ENCODE assay signal across 21 cellular contexts in genomic region chr1:67405473-67406245, GRCh38. TPM values are rescaled to one million over a fixed set of nuclear protein-coding genes. Genes with fewer than 3 reads are reported as not detected.
DNase-seq lines count a peak whose midpoint lies in the region; ATAC-seq, FAIRE-seq and TF ChIP-seq lines count a peak whose summit lies in the region.
"Had no signal": no experiment of that assay in that cellular context is flagged by ENCODE, and none has a peak within 500 bp of the region (broad histone marks: within the 10 kb centered on the region; RNA-seq: fewer than 3 reads in every experiment).

No MANE protein-coding gene starts in this region.

- H3K4me1 ChIP-seq in HUES64 (ENCODE audit: insufficient read depth, low read length) (peaks cover 4% of the 10 kb centered on the region), GM12878 (ENCODE audit: control insufficient read depth, insufficient read depth, low read length) (no peaks in the 10 kb centered on the region), tibial artery (peaks cover 0 to 17% (median 3%) of the 10 kb centered on the region in 4 donors), BE2C (no peaks in the 10 kb centered on the region)
- H3K4me1 ChIP-seq: Caco-2 had no signal

- 92% methylated on average over 3 of the region's 3 CpGs for WGBS in HUES64
- 100% methylated on average over 3 of the region's 3 CpGs for WGBS in GM12878 (ENCODE audit: insufficient coverage, insufficient replicate concordance, low lambda C conversion rate, missing lambda C conversion rate)

- RAD21 ChIA-PET in GM12878 (lab: Charles Lee; ENCODE audit: unreplicated experiment), result no interaction called here

- TF ChIP-seq EP300 in GM12878 (IDR thresholded peaks at IDR 0.05; ENCODE audit: borderline replicate concordance in 1 of 2, control insufficient read depth in 1 of 2, low read depth in 2 of 2, low read length in 2 of 2), result no peak

- H3K36me3 ChIP-seq in HUES64 (ENCODE audit: insufficient read depth, low read length) (peaks cover 16% of the 10 kb centered on the region), GM12878 (ENCODE audit: control insufficient read depth in 2 of 2, insufficient read depth in 2 of 2, low read length in 1 of 2) (peaks cover 0 to 10% of the 10 kb centered on the region in 2 experiments; a peak in 2 of 4 replicates), tibial artery (peaks cover 0 to 26% (median 1%) of the 10 kb centered on the region in 3 donors), BE2C (peaks cover 7% of the 10 kb centered on the region)
- H3K36me3 ChIP-seq: ovary had no signal

- no peak for TF ChIP-seq CTCF in GM12878 (IDR thresholded peaks at IDR 0.05 in 2 of 3, conservative IDR thresholded peaks at IDR 0.05 in 1 of 3; ENCODE audit: control insufficient read depth in 2 of 3, extremely low read depth in 1 of 3, insufficient read depth in 1 of 3, low read depth in 3 of 3, low read length in 3 of 3)
- TF ChIP-seq CTCF in tibial artery (IDR thresholded peaks at IDR 0.05), result no peak
- no peak for TF ChIP-seq CTCF in BE2C (IDR thresholded peaks at IDR 0.05; ENCODE audit: low read depth, low read length)

- TF ChIP-seq RAD21 in GM12878 (IDR thresholded peaks at IDR 0.05; ENCODE audit: insufficient read depth, low read depth, low read length), result no peak

- H3K4me2 ChIP-seq in GM12878 (ENCODE audit: control insufficient read depth, insufficient read depth), result no peak overlapping the region
- H3K4me2 ChIP-seq: smooth muscle cell had no signal

- no peaks in the 10 kb centered on the region for H3K27me3 Mint-ChIP-seq in activated T-cell treated with anti-CD3 and anti-CD28 coated beads, Interleukin-2, amount 50 U/mL, for 72 hours (ENCODE audit: low read depth)
- H3K27me3 Mint-ChIP-seq: activated CD4-positive, alpha-beta memory T cell treated with anti-CD3 and anti-CD28 coated beads, Interleukin-2, amount 10 ng/mL, durations not matched to agents 7 days and 5 days had no signal

- intact Hi-C loops in GM12878 (cut with micrococcal nuclease; ENCODE audit: unreplicated experiment) (no loop called here), tibial artery (cut with DNase I; ENCODE audit: low total_unique reads) (no loop called here)

- H3K36me3 Mint-ChIP-seq in activated T-cell treated with anti-CD3 and anti-CD28 coated beads, Interleukin-2, amount 50 U/mL, for 72 hours (ENCODE audit: insufficient read depth in 2 of 2), result peaks cover 2 to 17% of the 10 kb centered on the region in 2 donors

- no peaks in the 10 kb centered on the region for H4K20me1 ChIP-seq in GM12878 (ENCODE audit: control insufficient read depth, insufficient read depth)

- H3K27ac Mint-ChIP-seq in activated T-cell treated with anti-CD3 and anti-CD28 coated beads, Interleukin-2, amount 50 U/mL, for 72 hours, result peak overlapping the region; percentile 76
- H3K27ac Mint-ChIP-seq: activated CD4-positive, alpha-beta memory T cell treated with anti-CD3 and anti-CD28 coated beads, Interleukin-2, amount 10 ng/mL, durations not matched to agents 7 days and 5 days; stimulated activated effector memory CD8-positive, alpha-beta T cell treated with anti-CD3 and anti-CD28 coated beads, Interleukin-12 subunit alpha, Interleukin-12 subunit beta, amount 100 ng/mL, for 72 hours had no signal

- BruUV-seq in GM12878 (replicated peaks; lab: Mats Ljungman, UMichigan), result TSS peak; percentile 1

- CTCF ChIA-PET in GM12878 (lab: Yijun Ruan, JAX), result no interaction called here

- no peak for ATAC-seq in activated T-cell treated with anti-CD3 and anti-CD28 coated beads, Interleukin-2, amount 50 U/mL, for 72 hours (replicated peaks in 1 of 2)
- ATAC-seq in GM12878, result no peak
- no peak for ATAC-seq in GM18873 (IDR thresholded peaks at IDR 0.05; ENCODE audit: low FRiP score, unreplicated experiment)
- ATAC-seq: heart left ventricle; stimulated activated effector memory CD8-positive, alpha-beta T cell treated with anti-CD3 and anti-CD28 coated beads, Interleukin-12 subunit alpha, Interleukin-12 subunit beta, amount 100 ng/mL, for 72 hours had no signal

- H3K4me3 Mint-ChIP-seq in activated T-cell treated with anti-CD3 and anti-CD28 coated beads, Interleukin-2, amount 50 U/mL, for 72 hours, result no peak overlapping the region
- H3K4me3 Mint-ChIP-seq: activated CD4-positive, alpha-beta memory T cell treated with anti-CD3 and anti-CD28 coated beads, Interleukin-2, amount 10 ng/mL, durations not matched to agents 7 days and 5 days; stimulated activated effector memory CD8-positive, alpha-beta T cell treated with anti-CD3 and anti-CD28 coated beads, Interleukin-12 subunit alpha, Interleukin-12 subunit beta, amount 100 ng/mL, for 72 hours had no signal

- no peak for FAIRE-seq in GM12878 (lab: Jason Lieb, UNC)

- no peaks in the 10 kb centered on the region for H3K79me2 ChIP-seq in GM12878 (ENCODE audit: control insufficient read depth, insufficient read depth, low read length)

- DNase-seq in activated T-cell treated with anti-CD3 and anti-CD28 coated beads, Interleukin-2, amount 50 U/mL, for 72 hours, result no peak
- DNase-seq in activated T-cell treated with anti-CD3 and anti-CD28 coated beads, Interleukin-2, amount 50 U/mL, for 1 hour, result no peak
- DNase-seq in GM12878 (ENCODE audit: low read depth, low spot score), result no peak
- peak; percentile 28 for DNase-seq in putamen (ENCODE audit: low spot score)
- DNase-seq in tibial artery, result no peak
- DNase-seq in BE2C, result no peak
- DNase-seq: activated CD4-positive, alpha-beta memory T cell treated with anti-CD3 and anti-CD28 coated beads, Interleukin-2, amount 10 ng/mL, durations not matched to agents 7 days and 5 days; brain microvascular endothelial cell; Caco-2; dorsolateral prefrontal cortex; heart left ventricle; NCI-H1048; NCI-H2171 treated with DMSO at 0.1 percent for 48 hours; NK-92 treated with Interleukin-12 subunit alpha and Interleukin-12 subunit beta, amount 100 ng/mL, for 24 hours; ovary; SHP77 had no signal

- H3K4me3 ChIP-seq in HUES64 (ENCODE audit: low read length), result no peak overlapping the region
- H3K4me3 ChIP-seq in GM12878, result no peak overlapping the region
- no peak overlapping the region for H3K4me3 ChIP-seq in tibial artery
- H3K4me3 ChIP-seq in BE2C (ENCODE audit: low read depth, low read length), result no peak overlapping the region
- H3K4me3 ChIP-seq: dorsolateral prefrontal cortex, esophagus muscularis mucosa, heart left ventricle, ovary, smooth muscle cell had no signal

- no peak for TF ChIP-seq POLR2A in GM12878 (IDR thresholded peaks at IDR 0.05; ENCODE audit: low read depth, low read length)

- H3K27ac ChIP-seq in HUES64 (ENCODE audit: low read depth, low read length), result peak overlapping the region; percentile 34; the same call in 1 of the 2 replicates
- no peak overlapping the region for H3K27ac ChIP-seq in GM12878 (ENCODE audit: control insufficient read depth, insufficient read depth)
- H3K27ac ChIP-seq in tibial artery, result no peak overlapping the region
- H3K27ac ChIP-seq: brain microvascular endothelial cell, dorsolateral prefrontal cortex, ovary had no signal

- in situ Hi-C loops in GM12878 (cut with MboI), result no loop called here

- peaks cover 15% of the 10 kb centered on the region for H3K4me1 Mint-ChIP-seq in activated T-cell treated with anti-CD3 and anti-CD28 coated beads, Interleukin-2, amount 50 U/mL, for 72 hours (ENCODE audit: low read depth)

- no peaks in the 10 kb centered on the region for H3K9me3 Mint-ChIP-seq in activated T-cell treated with anti-CD3 and anti-CD28 coated beads, Interleukin-2, amount 50 U/mL, for 72 hours
- H3K9me3 Mint-ChIP-seq: activated CD4-positive, alpha-beta memory T cell treated with anti-CD3 and anti-CD28 coated beads, Interleukin-2, amount 10 ng/mL, durations not matched to agents 7 days and 5 days; stimulated activated effector memory CD8-positive, alpha-beta T cell treated with anti-CD3 and anti-CD28 coated beads, Interleukin-12 subunit alpha, Interleukin-12 subunit beta, amount 100 ng/mL, for 72 hours had no signal

- H3K9me3 ChIP-seq in HUES64 (ENCODE audit: insufficient read depth, low read depth, low read length), result no peaks in the 10 kb centered on the region
- H3K9me3 ChIP-seq in GM12878 (replicated peaks; ENCODE audit: control insufficient read depth, insufficient read depth, low read length), result no peaks in the 10 kb centered on the region
- no peaks in the 10 kb centered on the region for H3K9me3 ChIP-seq in tibial artery
- H3K9me3 ChIP-seq in BE2C, result no peaks in the 10 kb centered on the region
- H3K9me3 ChIP-seq: Caco-2, esophagus muscularis mucosa, heart left ventricle, ovary had no signal

- POLR2A ChIA-PET in GM12878 (lab: Charles Lee), result no interaction called here

- H3K9ac ChIP-seq in HUES64 (ENCODE audit: low read depth, low read length), result no peak overlapping the region
- H3K9ac ChIP-seq in GM12878 (ENCODE audit: control insufficient read depth, insufficient read depth, low read length), result no peak overlapping the region

- H2AFZ ChIP-seq in GM12878 (ENCODE audit: control insufficient read depth, low read depth, low read length), result no peak overlapping the region

- SMC1A ChIA-PET in GM12878 (lab: Charles Lee; ENCODE audit: uncharacterized antibody, unreplicated experiment), result interaction anchor here (0.6 to 1.4 kb wide), 2 partner anchors 8 to 23 kb away, joined by 3 to 5 read pairs; no protein-coding TSS in a partner anchor

- H3K27me3 ChIP-seq in HUES64 (ENCODE audit: insufficient read depth, low read length) (no peaks in the 10 kb centered on the region), GM12878 (replicated peaks in 1 of 2; ENCODE audit: control insufficient read depth in 2 of 2, insufficient read depth in 2 of 2, low read length in 1 of 2) (no peaks in the 10 kb centered on the region), tibial artery (no peaks in the 10 kb centered on the region), BE2C (no peaks in the 10 kb centered on the region)
- H3K27me3 ChIP-seq: brain microvascular endothelial cell, dorsolateral prefrontal cortex, esophagus muscularis mucosa, heart left ventricle, ovary had no signal

RNA-seq across cellular contexts. Expression of gene SERBP1, which starts 24.5 kb away (rescaled TPM):
- 100 to 1,000 TPM; 288 to 386 TPM for total RNA-seq in activated T-cell treated with anti-CD3 and anti-CD28 coated beads, Interleukin-2, amount 50 U/mL, for 72 hours
- polyA plus RNA-seq in HUES64 (2013, experiment 1 of 2), result 442 TPM
- polyA plus RNA-seq in HUES64 (2013, experiment 2 of 2), result 450 TPM
- total RNA-seq in GM12878 (2013; cell fraction: nucleolus; rRNA removed), result 200 and 206 TPM in 2 replicates
- 334 and 376 TPM in 2 replicates for total RNA-seq in GM12878 (2014; rRNA removed)
- 471 and 509 TPM in 2 replicates for total RNA-seq in GM12878 (2014; rRNA removed; fragmentation: Illumina TruSeq; extraction: Trizol)
- total RNA-seq in GM12878 (2021), result 383 and 385 TPM in 2 replicates
- polyA plus RNA-seq in GM12878 (2011; ENCODE audit: low read depth), result 133 TPM
- 416 and 531 TPM in 2 replicates for polyA plus RNA-seq in GM12878 (2011; rRNA removed)
- polyA plus RNA-seq in GM12878 (2011; cell fraction: cytosol; rRNA removed), result 172 and 204 TPM in 2 replicates
- 107 and 186 TPM in 2 replicates for polyA plus RNA-seq in GM12878 (2011; cell fraction: nucleus; rRNA removed)
- 308 and 325 TPM in 2 replicates for polyA plus RNA-seq in GM12878 (2012)
- 414 and 440 TPM in 2 replicates for polyA plus RNA-seq in GM12878 (2014; fragmentation: Illumina TruSeq; extraction: Trizol)
- polyA plus RNA-seq in GM12878 (2014; fragmentation: Nextera tagmentation; extraction: Ambion mirVana), result 100 to 1,000 TPM in 1 of 2 experiments, 10 to 100 TPM in 1; 76.7 to 111 TPM
- polyA plus RNA-seq in GM12878 (2014; rRNA removed), result 343 and 346 TPM in 2 replicates
- polyA plus RNA-seq in GM12878 (2016; fragmentation: Nextera tagmentation; extraction: Ambion mirVana), result 100 to 1,000 TPM; 384 to 389 TPM
- polyA minus RNA-seq in GM12878 (2011; rRNA and poly(A)+ RNA removed), result 117 and 148 TPM in 2 replicates
- polyA minus RNA-seq in GM12878 (2011; cell fraction: cytosol; rRNA and poly(A)+ RNA removed), result 120 and 146 TPM in 2 replicates
- polyA minus RNA-seq in GM12878 (2011; cell fraction: nucleus; rRNA and poly(A)+ RNA removed), result 45.2 and 84.8 TPM in 2 replicates
- 156 TPM for polyA plus RNA-seq in BE2C (2012; ENCODE audit: insufficient read depth, insufficient read length, low read depth)
